Comparison of ENCODE assay signal across 9 cellular contexts in genomic region chr14:100246809-100247428, GRCh38. TPM values are rescaled to one million over a fixed set of nuclear protein-coding genes. Genes with fewer than 3 reads are reported as not detected.
DNase-seq lines count a peak whose midpoint lies in the region; ATAC-seq, FAIRE-seq and TF ChIP-seq lines count a peak whose summit lies in the region.
"Had no signal": no experiment of that assay in that cellular context is flagged by ENCODE, and none has a peak within 500 bp of the region (broad histone marks: within the 10 kb centered on the region; RNA-seq: fewer than 3 reads in every experiment).

No MANE protein-coding gene starts in this region.

- H3K36me3 ChIP-seq in osteoblast (ENCODE audit: insufficient read depth, low read length): no peaks in the 10 kb centered on the region

- H3K9me3 Mint-ChIP-seq in activated T-cell treated with anti-CD3 and anti-CD28 coated beads, Interleukin-2, amount 50 U/mL, for 24 hours: no peaks in the 10 kb centered on the region
- no peaks in the 10 kb centered on the region for H3K9me3 Mint-ChIP-seq in T-cell

- H3K4me3 Mint-ChIP-seq in activated T-cell treated with anti-CD3 and anti-CD28 coated beads, Interleukin-2, amount 50 U/mL, for 24 hours: peak overlapping the region; percentile 13
- H3K4me3 Mint-ChIP-seq in T-cell: peak overlapping the region in 2 of 3 donors; percentile 8 to 29

- no peak for TF ChIP-seq POLR2A in GM12892 (IDR thresholded peaks at IDR 0.05; ENCODE audit: low read depth, low read length)

- no peak overlapping the region for H3K27ac ChIP-seq in osteoblast (ENCODE audit: low read depth, low read length)

- ATAC-seq in T-cell (replicated peaks in 1 of 4) (peak; percentile 55 to 66 (median 58)), GM18498 (IDR thresholded peaks at IDR 0.05; ENCODE audit: unreplicated experiment) (no peak)

- H2AFZ ChIP-seq in osteoblast (ENCODE audit: low read length): no peak overlapping the region

- H3K27me3 Mint-ChIP-seq in activated T-cell treated with anti-CD3 and anti-CD28 coated beads, Interleukin-2, amount 50 U/mL, for 24 hours: no peaks in the 10 kb centered on the region
- H3K27me3 Mint-ChIP-seq in T-cell: no peaks in the 10 kb centered on the region

- peak; percentile 69 for TF ChIP-seq CTCF in osteoblast (IDR thresholded peaks at IDR 0.05; ENCODE audit: extremely low read depth, low read depth, low read length)

- DNase-seq in activated T-cell treated with anti-CD3 and anti-CD28 coated beads, Interleukin-2, amount 50 U/mL, for 24 hours: no peak
- DNase-seq in activated T-cell treated with anti-CD3 and anti-CD28 coated beads for 4 hours (no peak), NCI-H1417 (lab: John Stamatoyannopoulos, UW) (peak; percentile 47 to 82 (median 59)), T-cell (no peak), fibroblast of peridontal ligament (ENCODE audit: extremely low read depth) (peak; percentile 52), osteoblast (ENCODE audit: insufficient read length, low spot score, missing footprints) (peak; percentile 47), GM12892 (ENCODE audit: insufficient read length) (no peak)

- peaks cover 80% of the 10 kb centered on the region for H3K4me1 Mint-ChIP-seq in activated T-cell treated with anti-CD3 and anti-CD28 coated beads, Interleukin-2, amount 50 U/mL, for 24 hours (ENCODE audit: low read depth)
- H3K4me1 Mint-ChIP-seq in T-cell: peaks cover 78 to 87% (median 84%) of the 10 kb centered on the region in 3 donors

- no peak overlapping the region for H3K4me3 ChIP-seq in osteoblast (ENCODE audit: insufficient read depth, low read length)

- peaks cover 97% of the 10 kb centered on the region for H3K79me2 ChIP-seq in osteoblast (ENCODE audit: insufficient read depth, low read length)

- peak overlapping the region; percentile 76 for H3K27ac Mint-ChIP-seq in activated T-cell treated with anti-CD3 and anti-CD28 coated beads, Interleukin-2, amount 50 U/mL, for 24 hours
- H3K27ac Mint-ChIP-seq in T-cell: peak overlapping the region; percentile 79 to 81

- FAIRE-seq in GM12892 (lab: Jason Lieb, UNC): no peak
- FAIRE-seq: colon had no signal

- peaks cover 65% of the 10 kb centered on the region for H3K36me3 Mint-ChIP-seq in activated T-cell treated with anti-CD3 and anti-CD28 coated beads, Interleukin-2, amount 50 U/mL, for 24 hours (ENCODE audit: low read depth)
- peaks cover 24% of the 10 kb centered on the region for H3K36me3 Mint-ChIP-seq in T-cell

- H4K20me1 ChIP-seq in osteoblast (ENCODE audit: insufficient read depth, low read length): peaks cover 75% of the 10 kb centered on the region

- CTCF ChIA-PET in T-cell (lab: Charles Lee): interaction anchor here (0.6 to 1.4 kb wide), 7 partner anchors 9 to 1891 kb away, joined by 3 to 6 read pairs (median 4); no protein-coding TSS in a partner anchor

- POLR2A ChIA-PET in T-cell (lab: Charles Lee): interaction anchor here in 1 of 2 donors (0.6 kb wide), 1 partner anchor 38 kb away, joined by 3 read pairs; no protein-coding TSS in a partner anchor

- peaks cover 5% of the 10 kb centered on the region for H3K4me1 ChIP-seq in osteoblast (ENCODE audit: insufficient read depth, low read length)

- H3K27me3 ChIP-seq in osteoblast (ENCODE audit: insufficient read depth, low read length): no peaks in the 10 kb centered on the region

- H3K4me2 ChIP-seq in osteoblast (ENCODE audit: insufficient read depth, low read length): no peak overlapping the region

- H3K9me3 ChIP-seq in osteoblast (ENCODE audit: low read depth, low read length): no peaks in the 10 kb centered on the region

RNA-seq across cellular contexts. Expression of gene YY1, which starts 8.0 kb away (rescaled TPM):
- 10 to 100 TPM; 67.5 to 86.5 (median 74.2) TPM for total RNA-seq in T-cell
- 45.2 and 47.1 TPM in 2 replicates for total RNA-seq in osteoblast
- 56.6 TPM for polyA plus RNA-seq in GM12892 (2012; ENCODE audit: missing spikeins)

RNA-seq across cellular contexts. Expression of gene SLC25A29, which starts 59.3 kb away (rescaled TPM):
- total RNA-seq in T-cell (10 to 100 TPM in 4 of 5 donors, 1 to 10 TPM in 1; 4.7 to 74.1 (median 33.4) TPM), osteoblast (11.8 and 19.9 TPM in 2 replicates)
- 9.7 TPM for polyA plus RNA-seq in GM12892 (2012; ENCODE audit: missing spikeins)

Comparison
In these comparisons a context has a peak if more than half of its experiments do, and no peak if none do; other contexts are left out.
1. DNase-seq: peak in NCI-H1417 (3 of 3), fibroblast of peridontal ligament (single experiment) and osteoblast (single experiment); none in activated T-cell treated with anti-CD3 and anti-CD28 coated beads, Interleukin-2, amount 50 U/mL, for 24 hours (single experiment), activated T-cell treated with anti-CD3 and anti-CD28 coated beads for 4 hours (single experiment), T-cell (0 of 34) and GM12892 (single experiment).